11 cellular contexts compared by ENCODE assay signal in genomic region chr9:126150411-126151030, GRCh38.
A peak's percentile ranks its signal among the peaks of the same experiment; 100 is the strongest.
DNase-seq lines count a peak whose midpoint lies in the region; ATAC-seq and TF ChIP-seq lines count a peak whose summit lies in the region.
"Had no signal": no experiment of that assay in that cellular context is flagged by ENCODE, and none has a peak within 500 bp of the region (broad histone marks: within the 10 kb centered on the region; RNA-seq: fewer than 3 reads in every experiment).

No MANE protein-coding gene starts in this region.

- peak; percentile 35 for DNase-seq in NCI-H146 (lab: John Stamatoyannopoulos, UW)
- DNase-seq in NCI-H146 treated with DMSO at 0.1 percent for 48 hours (lab: John Stamatoyannopoulos, UW; ENCODE audit: unreplicated experiment): no peak
- DNase-seq in NCI-H2196 (lab: John Stamatoyannopoulos, UW; ENCODE audit: unreplicated experiment): peak; percentile 58
- peak; percentile 34 for DNase-seq in activated CD8-positive, alpha-beta memory T cell treated with anti-CD3 and anti-CD28 coated beads, Interleukin-2, amount 10 ng/mL, durations not matched to agents 7 days and 5 days
- peak; percentile 3 for DNase-seq in stimulated activated CD8-positive, alpha-beta memory T cell treated with anti-CD3 and anti-CD28 coated beads, Interleukin-4, amount 100 ng/mL, for 48 hours
- DNase-seq in iPS-NIHi11 (ENCODE audit: low spot score): no peak
- DNase-seq in activated T-helper 1 cell treated with anti-CD3 and anti-CD28 coated beads, Interleukin-12 subunit alpha, Interleukin-12 subunit beta, Interleukin-2, Interleukin-4 antibody, amounts not matched to agents 30 ng/mL and 10 ng/mL and 1 ng/mL, durations not matched to agents 14 hours and 24 hours and 36 hours (ENCODE audit: low spot score): no peak
- no peak for DNase-seq in HFFc6
- DNase-seq: activated T-cell treated with anti-CD3 and anti-CD28 coated beads, Interleukin-2, amount 50 U/mL, for 4 hours; effector CD8-positive, alpha-beta T cell had no signal

- H3K27ac Mint-ChIP-seq in activated CD8-positive, alpha-beta memory T cell treated with anti-CD3 and anti-CD28 coated beads, Interleukin-2, amount 10 ng/mL, durations not matched to agents 7 days and 5 days: no peak overlapping the region
- no peak overlapping the region for H3K27ac Mint-ChIP-seq in activated T-helper 1 cell treated with anti-CD3 and anti-CD28 coated beads, Interleukin-12 subunit alpha, Interleukin-12 subunit beta, Interleukin-2, Interleukin-4 antibody, amounts not matched to agents 30 ng/mL and 10 ng/mL and 1 ng/mL, durations not matched to agents 14 hours and 24 hours and 36 hours
- H3K27ac Mint-ChIP-seq in HFFc6: no peak overlapping the region

- peaks cover 32% of the 10 kb centered on the region for H3K27me3 Mint-ChIP-seq in activated CD8-positive, alpha-beta memory T cell treated with anti-CD3 and anti-CD28 coated beads, Interleukin-2, amount 10 ng/mL, durations not matched to agents 7 days and 5 days
- peaks cover 10% of the 10 kb centered on the region for H3K27me3 Mint-ChIP-seq in activated T-helper 1 cell treated with anti-CD3 and anti-CD28 coated beads, Interleukin-12 subunit alpha, Interleukin-12 subunit beta, Interleukin-2, Interleukin-4 antibody, amounts not matched to agents 30 ng/mL and 10 ng/mL and 1 ng/mL, durations not matched to agents 14 hours and 24 hours and 36 hours (ENCODE audit: insufficient read depth)
- H3K27me3 Mint-ChIP-seq in HFFc6 (ENCODE audit: insufficient read depth): peaks cover 34% of the 10 kb centered on the region

- peaks cover 7% of the 10 kb centered on the region for H3K4me1 Mint-ChIP-seq in activated CD8-positive, alpha-beta memory T cell treated with anti-CD3 and anti-CD28 coated beads, Interleukin-2, amount 10 ng/mL, durations not matched to agents 7 days and 5 days
- H3K4me1 Mint-ChIP-seq in activated T-helper 1 cell treated with anti-CD3 and anti-CD28 coated beads, Interleukin-12 subunit alpha, Interleukin-12 subunit beta, Interleukin-2, Interleukin-4 antibody, amounts not matched to agents 30 ng/mL and 10 ng/mL and 1 ng/mL, durations not matched to agents 14 hours and 24 hours and 36 hours (ENCODE audit: low read depth): peaks cover 11% of the 10 kb centered on the region
- H3K4me1 Mint-ChIP-seq in HFFc6 (ENCODE audit: low read depth): no peaks in the 10 kb centered on the region

- H3K36me3 Mint-ChIP-seq in activated CD8-positive, alpha-beta memory T cell treated with anti-CD3 and anti-CD28 coated beads, Interleukin-2, amount 10 ng/mL, durations not matched to agents 7 days and 5 days: no peaks in the 10 kb centered on the region
- H3K36me3 Mint-ChIP-seq in activated T-helper 1 cell treated with anti-CD3 and anti-CD28 coated beads, Interleukin-12 subunit alpha, Interleukin-12 subunit beta, Interleukin-2, Interleukin-4 antibody, amounts not matched to agents 30 ng/mL and 10 ng/mL and 1 ng/mL, durations not matched to agents 14 hours and 24 hours and 36 hours (ENCODE audit: low read depth): no peaks in the 10 kb centered on the region
- H3K36me3 Mint-ChIP-seq in HFFc6 (ENCODE audit: low read depth): no peaks in the 10 kb centered on the region

- no peak overlapping the region for H3K4me3 Mint-ChIP-seq in activated CD8-positive, alpha-beta memory T cell treated with anti-CD3 and anti-CD28 coated beads, Interleukin-2, amount 10 ng/mL, durations not matched to agents 7 days and 5 days
- H3K4me3 Mint-ChIP-seq in activated T-helper 1 cell treated with anti-CD3 and anti-CD28 coated beads, Interleukin-12 subunit alpha, Interleukin-12 subunit beta, Interleukin-2, Interleukin-4 antibody, amounts not matched to agents 30 ng/mL and 10 ng/mL and 1 ng/mL, durations not matched to agents 14 hours and 24 hours and 36 hours: no peak overlapping the region
- no peak overlapping the region for H3K4me3 Mint-ChIP-seq in HFFc6
- H3K4me3 Mint-ChIP-seq: activated T-cell treated with anti-CD3 and anti-CD28 coated beads, Interleukin-2, amount 50 U/mL, for 4 hours had no signal

- H3K9me3 Mint-ChIP-seq in activated CD8-positive, alpha-beta memory T cell treated with anti-CD3 and anti-CD28 coated beads, Interleukin-2, amount 10 ng/mL, durations not matched to agents 7 days and 5 days (ENCODE audit: low read depth): no peaks in the 10 kb centered on the region
- no peaks in the 10 kb centered on the region for H3K9me3 Mint-ChIP-seq in activated T-helper 1 cell treated with anti-CD3 and anti-CD28 coated beads, Interleukin-12 subunit alpha, Interleukin-12 subunit beta, Interleukin-2, Interleukin-4 antibody, amounts not matched to agents 30 ng/mL and 10 ng/mL and 1 ng/mL, durations not matched to agents 14 hours and 24 hours and 36 hours
- H3K9me3 Mint-ChIP-seq in HFFc6: no peaks in the 10 kb centered on the region
- H3K9me3 Mint-ChIP-seq: activated T-cell treated with anti-CD3 and anti-CD28 coated beads, Interleukin-2, amount 50 U/mL, for 4 hours had no signal

- intact Hi-C loops in activated T-helper 1 cell treated with anti-CD3 and anti-CD28 coated beads, Interleukin-12 subunit alpha, Interleukin-12 subunit beta, Interleukin-2, Interleukin-4 antibody, amounts not matched to agents 30 ng/mL and 10 ng/mL and 1 ng/mL, durations not matched to agents 14 hours and 24 hours and 36 hours (cut with micrococcal nuclease): no loop called here

- no peak for TF ChIP-seq CTCF in HFFc6 (IDR thresholded peaks at IDR 0.05)

- ATAC-seq in activated CD8-positive, alpha-beta memory T cell treated with anti-CD3 and anti-CD28 coated beads, Interleukin-2, amount 10 ng/mL, durations not matched to agents 7 days and 5 days: no peak
- ATAC-seq: activated T-cell treated with anti-CD3 and anti-CD28 coated beads, Interleukin-2, amount 50 U/mL, for 4 hours; GM12878 had no signal

- CTCF ChIA-PET in activated CD8-positive, alpha-beta memory T cell treated with anti-CD3 and anti-CD28 coated beads, Interleukin-2, amount 10 ng/mL, durations not matched to agents 7 days and 5 days (lab: Charles Lee): no interaction called here

Comparison
In these comparisons a context has a peak if more than half of its experiments do, and no peak if none do; other contexts are left out.
1. DNase-seq: peak in NCI-H146 (single experiment), NCI-H2196 (single experiment), activated CD8-positive, alpha-beta memory T cell treated with anti-CD3 and anti-CD28 coated beads, Interleukin-2, amount 10 ng/mL, durations not matched to agents 7 days and 5 days (single experiment) and stimulated activated CD8-positive, alpha-beta memory T cell treated with anti-CD3 and anti-CD28 coated beads, Interleukin-4, amount 100 ng/mL, for 48 hours (single experiment); none in NCI-H146 treated with DMSO at 0.1 percent for 48 hours (single experiment), iPS-NIHi11 (single experiment), activated T-helper 1 cell treated with anti-CD3 and anti-CD28 coated beads, Interleukin-12 subunit alpha, Interleukin-12 subunit beta, Interleukin-2, Interleukin-4 antibody, amounts not matched to agents 30 ng/mL and 10 ng/mL and 1 ng/mL, durations not matched to agents 14 hours and 24 hours and 36 hours (single experiment) and HFFc6 (single experiment).